In genomic region chr1:245772325-245772724, GRCh38 we compare ENCODE assay signal across 14 cellular contexts.
"Had no signal": no experiment of that assay in that cellular context is flagged by ENCODE, and none has a peak within 500 bp of the region (broad histone marks: within the 10 kb centered on the region; RNA-seq: fewer than 3 reads in every experiment).

No MANE protein-coding gene starts in this region.

- H3K27ac Mint-ChIP-seq: activated B cell treated with CpG ODN at 0.5 μM for 24 hours; activated CD4-positive, alpha-beta T cell treated with anti-CD3 and anti-CD28 coated beads, Interleukin-2, amount 10 ng/mL, durations not matched to agents 24 days and 14 days; activated naive CD8-positive, alpha-beta T cell treated with anti-CD3 and anti-CD28 coated beads, Interleukin-2, amount 10 ng/mL, durations not matched to agents 7 days and 5 days had no signal

- H3K27ac ChIP-seq: breast epithelium, epithelial cell of prostate, gastrocnemius medialis, heart left ventricle, neutrophil, tibial artery had no signal

- H3K27me3 Mint-ChIP-seq: activated B cell treated with CpG ODN at 0.5 μM for 24 hours; activated CD4-positive, alpha-beta T cell treated with anti-CD3 and anti-CD28 coated beads, Interleukin-2, amount 10 ng/mL, durations not matched to agents 24 days and 14 days; activated naive CD8-positive, alpha-beta T cell treated with anti-CD3 and anti-CD28 coated beads, Interleukin-2, amount 10 ng/mL, durations not matched to agents 7 days and 5 days had no signal

- DNase-seq: activated B cell treated with CpG ODN at 0.5 μM for 24 hours; activated CD4-positive, alpha-beta T cell treated with anti-CD3 and anti-CD28 coated beads, Interleukin-2, amount 10 ng/mL, durations not matched to agents 24 days and 14 days; activated gamma-delta T cell treated with Interleukin-2 at 50 U/mL for 16 hours; activated naive CD8-positive, alpha-beta T cell treated with anti-CD3 and anti-CD28 coated beads, Interleukin-2, amount 10 ng/mL, durations not matched to agents 7 days and 5 days; gastrocnemius medialis; retina; stimulated activated CD4-positive, alpha-beta T cell treated with anti-CD3 and anti-CD28 coated beads, Interleukin-4, amount 100 ng/mL, for 24 hours; stimulated activated naive CD4-positive, alpha-beta T cell; tibial artery had no signal

- ATAC-seq: gastrocnemius medialis had no signal

- H3K27me3 ChIP-seq: breast epithelium, gastrocnemius medialis, heart left ventricle, neutrophil, tibial artery had no signal

- H3K4me1 Mint-ChIP-seq: activated B cell treated with CpG ODN at 0.5 μM for 24 hours; activated CD4-positive, alpha-beta T cell treated with anti-CD3 and anti-CD28 coated beads, Interleukin-2, amount 10 ng/mL, durations not matched to agents 24 days and 14 days; activated naive CD8-positive, alpha-beta T cell treated with anti-CD3 and anti-CD28 coated beads, Interleukin-2, amount 10 ng/mL, durations not matched to agents 7 days and 5 days had no signal

- H3K9me3 ChIP-seq: breast epithelium, gastrocnemius medialis, neutrophil, tibial artery had no signal

- H3K4me3 ChIP-seq: breast epithelium, gastrocnemius medialis, heart left ventricle, skin epidermis, tibial artery had no signal

- H3K4me1 ChIP-seq: breast epithelium, gastrocnemius medialis, tibial artery had no signal

- H3K36me3 Mint-ChIP-seq: activated naive CD8-positive, alpha-beta T cell treated with anti-CD3 and anti-CD28 coated beads, Interleukin-2, amount 10 ng/mL, durations not matched to agents 7 days and 5 days had no signal

- H3K9me3 Mint-ChIP-seq: activated B cell treated with CpG ODN at 0.5 μM for 24 hours; activated CD4-positive, alpha-beta T cell treated with anti-CD3 and anti-CD28 coated beads, Interleukin-2, amount 10 ng/mL, durations not matched to agents 24 days and 14 days; activated naive CD8-positive, alpha-beta T cell treated with anti-CD3 and anti-CD28 coated beads, Interleukin-2, amount 10 ng/mL, durations not matched to agents 7 days and 5 days had no signal

- H3K4me3 Mint-ChIP-seq: activated B cell treated with CpG ODN at 0.5 μM for 24 hours; activated CD4-positive, alpha-beta T cell treated with anti-CD3 and anti-CD28 coated beads, Interleukin-2, amount 10 ng/mL, durations not matched to agents 24 days and 14 days; activated naive CD8-positive, alpha-beta T cell treated with anti-CD3 and anti-CD28 coated beads, Interleukin-2, amount 10 ng/mL, durations not matched to agents 7 days and 5 days had no signal

- H3K36me3 ChIP-seq: breast epithelium, gastrocnemius medialis, heart left ventricle, neutrophil, tibial artery had no signal
